In genomic region chr7:134632937-134633540, GRCh38 we compare ENCODE assay signal across 8 cellular contexts. TPM values are rescaled to one million over a fixed set of nuclear protein-coding genes. Genes with fewer than 3 reads are reported as not detected.
DNase-seq lines count a peak whose midpoint lies in the region; ATAC-seq and TF ChIP-seq lines count a peak whose summit lies in the region.

No MANE protein-coding gene starts in this region.

- DNase-seq in NCI-H446 (lab: John Stamatoyannopoulos, UW) (peak; percentile 5 to 11), NCI-H446 treated with DMSO at 0.1 percent for 48 hours (lab: John Stamatoyannopoulos, UW) (no peak), NCI-H2227 (lab: John Stamatoyannopoulos, UW; ENCODE audit: unreplicated experiment) (peak; percentile 39), adipocyte (ENCODE audit: low read depth) (peak; percentile 64), inferior parietal cortex (ENCODE audit: extremely low spot score) (peak; percentile 36), tibial artery (no peak), mesothelial cell of epicardium (ENCODE audit: low spot score in 2 of 2, unreplicated experiment in 2 of 2) (no peak)

- peaks cover 17% of the 10 kb centered on the region for H3K27me3 Mint-ChIP-seq in mesothelial cell of epicardium (ENCODE audit: low read depth)

- H3K4me3 Mint-ChIP-seq in mesothelial cell of epicardium, result no peak overlapping the region

- no peaks in the 10 kb centered on the region for H3K36me3 Mint-ChIP-seq in mesothelial cell of epicardium

- no peaks in the 10 kb centered on the region for H3K27me3 ChIP-seq in adipocyte (replicated peaks; ENCODE audit: control insufficient read depth, insufficient read depth, low read length)
- no peaks in the 10 kb centered on the region for H3K27me3 ChIP-seq in tibial artery

- no peak overlapping the region for H3K27ac ChIP-seq in tibial artery

- no peaks in the 10 kb centered on the region for H3K4me1 Mint-ChIP-seq in mesothelial cell of epicardium

- intact Hi-C loops in tibial artery (cut with DNase I; ENCODE audit: low total_unique reads), result no loop called here

- peak; percentile 25 to 26 for TF ChIP-seq CTCF in tibial artery (IDR thresholded peaks at IDR 0.05)
- TF ChIP-seq CTCF in mesothelial cell of epicardium (IDR thresholded peaks at IDR 0.05; ENCODE audit: unreplicated experiment), result no peak

- H3K36me3 ChIP-seq in adipocyte (ENCODE audit: control insufficient read depth, insufficient read depth, low read length, severe bottlenecking) (no peaks in the 10 kb centered on the region), tibial artery (no peaks in the 10 kb centered on the region)

- H3K9me3 ChIP-seq in adipocyte (ENCODE audit: control insufficient read depth, low read length) (no peaks in the 10 kb centered on the region), tibial artery (no peaks in the 10 kb centered on the region)

- H3K9me3 Mint-ChIP-seq in mesothelial cell of epicardium, result peaks cover 3% of the 10 kb centered on the region

- H3K27ac Mint-ChIP-seq in mesothelial cell of epicardium, result no peak overlapping the region

- H3K4me3 ChIP-seq in adipocyte (ENCODE audit: low read length) (no peak overlapping the region), tibial artery (no peak overlapping the region)

- peak; percentile 61 for ATAC-seq in GM21723 (IDR thresholded peaks at IDR 0.05; ENCODE audit: unreplicated experiment)

- H3K9ac ChIP-seq in adipocyte (ENCODE audit: low read length), result no peak overlapping the region

- H3K4me1 ChIP-seq in adipocyte (ENCODE audit: control insufficient read depth, insufficient read depth, low read length) (peaks cover 8% of the 10 kb centered on the region), tibial artery (no peaks in the 10 kb centered on the region)

RNA-seq across cellular contexts. Expression of gene BPGM, which starts 13.6 kb away (rescaled TPM):
- 13.3 to 15.0 TPM (median 14.8 TPM) in 3 replicates for total RNA-seq in mesothelial cell of epicardium

Comparison
In these comparisons a context has a peak if more than half of its experiments do, and no peak if none do; other contexts are left out.
1. DNase-seq: peak in NCI-H446 (2 of 2), NCI-H2227 (single experiment), adipocyte (single experiment) and inferior parietal cortex (single experiment); none in NCI-H446 treated with DMSO at 0.1 percent for 48 hours (single experiment), tibial artery (0 of 2) and mesothelial cell of epicardium (0 of 2).